Comparison of ENCODE assay signal across 18 cellular contexts in the genomic region with DNA sequence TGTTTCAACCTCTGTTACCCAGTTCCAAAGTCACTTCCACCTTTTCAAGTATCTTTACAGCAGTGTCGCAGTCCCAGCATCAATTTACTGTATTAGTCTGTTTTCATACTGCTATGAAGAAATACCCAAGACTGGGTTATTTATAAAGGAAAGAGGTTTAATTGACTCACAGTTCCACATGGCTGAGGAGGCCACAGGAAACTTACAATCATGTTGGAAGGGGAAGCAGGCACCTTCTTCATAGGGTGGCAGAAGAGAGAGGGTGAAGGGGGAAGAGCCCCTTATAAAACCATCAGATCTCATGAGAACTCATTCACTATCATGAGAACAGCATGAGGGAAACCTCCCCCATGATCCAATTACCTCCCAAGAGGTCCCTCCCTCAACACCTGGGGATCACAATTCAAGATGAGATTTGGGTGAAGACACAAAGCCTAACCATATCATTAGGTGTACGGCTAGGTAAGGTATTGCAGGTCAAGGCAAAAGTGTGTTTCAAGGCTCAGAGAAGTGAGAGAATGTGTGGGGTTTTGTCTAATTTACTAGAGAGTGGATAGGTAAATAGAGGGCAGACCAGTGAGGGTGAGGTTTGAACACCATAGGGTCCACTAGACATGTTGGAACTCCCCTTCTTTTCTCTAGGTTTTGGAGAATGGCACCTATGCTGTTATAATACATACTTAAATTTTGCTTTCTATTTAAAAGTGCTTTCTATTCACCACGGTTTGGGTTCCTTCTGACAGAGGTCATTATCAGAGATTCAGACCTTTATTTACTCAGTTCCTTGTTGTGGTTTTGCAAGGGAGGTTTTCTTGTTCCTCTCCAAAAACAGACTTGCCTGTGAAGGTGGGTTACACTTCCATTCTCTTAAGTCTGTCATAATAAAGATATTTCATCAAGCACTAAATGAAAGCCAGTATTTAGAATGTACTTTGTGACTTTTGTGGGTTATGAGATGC.
DNase-seq lines count a peak whose midpoint lies in the region; ATAC-seq lines count a peak whose summit lies in the region.
"Had no signal": no experiment of that assay in that cellular context is flagged by ENCODE, and none has a peak within 500 bp of the region (broad histone marks: within the 10 kb centered on the region; RNA-seq: fewer than 3 reads in every experiment).

No MANE protein-coding gene starts in this region.

- CTCF ChIA-PET in T-cell (lab: Charles Lee): no interaction called here

- POLR2A ChIA-PET in T-cell (lab: Charles Lee): no interaction called here

- H3K27me3 Mint-ChIP-seq in activated T-cell treated with anti-CD3 and anti-CD28 coated beads, Interleukin-2, amount 50 U/mL, for 24 hours: peaks cover 7% of the 10 kb centered on the region
- no peaks in the 10 kb centered on the region for H3K27me3 Mint-ChIP-seq in activated T-cell treated with anti-CD3 and anti-CD28 coated beads, Interleukin-2, amount 50 U/mL, for 4 hours (ENCODE audit: low read depth)
- H3K27me3 Mint-ChIP-seq in stimulated activated naive B cell treated with anti-CD40 and anti-IgM and Interleukin-4, amounts not matched to agents 10 μg/mL and 1 μg/mL and 100 μg/mL, for 72 hours: peaks cover 0 to 9% of the 10 kb centered on the region in 2 donors
- H3K27me3 Mint-ChIP-seq in T-cell: peaks cover 6 to 11% of the 10 kb centered on the region in 2 donors

- H3K36me3 Mint-ChIP-seq in activated T-cell treated with anti-CD3 and anti-CD28 coated beads, Interleukin-2, amount 50 U/mL, for 24 hours (ENCODE audit: low read depth): no peaks in the 10 kb centered on the region
- H3K36me3 Mint-ChIP-seq in activated T-cell treated with anti-CD3 and anti-CD28 coated beads, Interleukin-2, amount 50 U/mL, for 4 hours (ENCODE audit: insufficient read depth): no peaks in the 10 kb centered on the region
- peaks cover 4 to 5% of the 10 kb centered on the region in 2 donors for H3K36me3 Mint-ChIP-seq in stimulated activated naive B cell treated with anti-CD40 and anti-IgM and Interleukin-4, amounts not matched to agents 10 μg/mL and 1 μg/mL and 100 μg/mL, for 72 hours
- no peaks in the 10 kb centered on the region for H3K36me3 Mint-ChIP-seq in T-cell

- H3K4me3 Mint-ChIP-seq in activated T-cell treated with anti-CD3 and anti-CD28 coated beads, Interleukin-2, amount 50 U/mL, for 24 hours: no peak overlapping the region
- H3K4me3 Mint-ChIP-seq in activated T-cell treated with anti-CD3 and anti-CD28 coated beads, Interleukin-2, amount 50 U/mL, for 4 hours: no peak overlapping the region
- no peak overlapping the region for H3K4me3 Mint-ChIP-seq in stimulated activated naive B cell treated with anti-CD40 and anti-IgM and Interleukin-4, amounts not matched to agents 10 μg/mL and 1 μg/mL and 100 μg/mL, for 72 hours
- H3K4me3 Mint-ChIP-seq in T-cell: no peak overlapping the region
- H3K4me3 Mint-ChIP-seq: activated CD4-positive, alpha-beta T cell treated with anti-CD3 and anti-CD28 coated beads, Interleukin-2, amount 10 ng/mL, durations not matched to agents 7 days and 5 days; T-helper 2 cell treated with Interferon-gamma antibody and Interleukin-4, amounts not matched to agents 5 μg/mL and 100 μg/mL, for 36 hours had no signal

- peaks cover 20% of the 10 kb centered on the region for H3K4me1 Mint-ChIP-seq in activated T-cell treated with anti-CD3 and anti-CD28 coated beads, Interleukin-2, amount 50 U/mL, for 24 hours (ENCODE audit: low read depth)
- H3K4me1 Mint-ChIP-seq in activated T-cell treated with anti-CD3 and anti-CD28 coated beads, Interleukin-2, amount 50 U/mL, for 4 hours (ENCODE audit: low read depth): peaks cover 8% of the 10 kb centered on the region
- H3K4me1 Mint-ChIP-seq in stimulated activated naive B cell treated with anti-CD40 and anti-IgM and Interleukin-4, amounts not matched to agents 10 μg/mL and 1 μg/mL and 100 μg/mL, for 72 hours: peaks cover 9 to 13% of the 10 kb centered on the region in 2 donors
- no peaks in the 10 kb centered on the region for H3K4me1 Mint-ChIP-seq in T-cell
- H3K4me1 Mint-ChIP-seq: activated CD4-positive, alpha-beta T cell treated with anti-CD3 and anti-CD28 coated beads, Interleukin-2, amount 10 ng/mL, durations not matched to agents 7 days and 5 days had no signal

- H3K9me3 Mint-ChIP-seq in activated T-cell treated with anti-CD3 and anti-CD28 coated beads, Interleukin-2, amount 50 U/mL, for 24 hours: no peaks in the 10 kb centered on the region
- H3K9me3 Mint-ChIP-seq in activated T-cell treated with anti-CD3 and anti-CD28 coated beads, Interleukin-2, amount 50 U/mL, for 4 hours: no peaks in the 10 kb centered on the region
- peaks cover 6 to 11% of the 10 kb centered on the region in 2 donors for H3K9me3 Mint-ChIP-seq in stimulated activated naive B cell treated with anti-CD40 and anti-IgM and Interleukin-4, amounts not matched to agents 10 μg/mL and 1 μg/mL and 100 μg/mL, for 72 hours
- H3K9me3 Mint-ChIP-seq in T-cell: no peaks in the 10 kb centered on the region
- H3K9me3 Mint-ChIP-seq: activated CD4-positive, alpha-beta T cell treated with anti-CD3 and anti-CD28 coated beads, Interleukin-2, amount 10 ng/mL, durations not matched to agents 7 days and 5 days; T-helper 2 cell treated with Interferon-gamma antibody and Interleukin-4, amounts not matched to agents 5 μg/mL and 100 μg/mL, for 36 hours had no signal

- no peak for ATAC-seq in activated T-cell treated with anti-CD3 and anti-CD28 coated beads, Interleukin-2, amount 50 U/mL, for 4 hours
- ATAC-seq in HG02610 (IDR thresholded peaks at IDR 0.05; ENCODE audit: unreplicated experiment) (peak; percentile 71), HG03520 (IDR thresholded peaks at IDR 0.05; ENCODE audit: unreplicated experiment) (peak; percentile 79), T-cell (replicated peaks in 1 of 4) (no peak)
- ATAC-seq in stimulated activated naive B cell treated with anti-CD40 and anti-IgM and Interleukin-4, amounts not matched to agents 10 μg/mL and 1 μg/mL and 100 μg/mL, for 72 hours (replicated peaks): peak; percentile 86 to 89
- ATAC-seq: heart right ventricle had no signal

- DNase-seq in activated T-cell treated with anti-CD3 and anti-CD28 coated beads, Interleukin-2, amount 50 U/mL, for 24 hours: no peak
- DNase-seq in activated T-cell treated with anti-CD3 and anti-CD28 coated beads, Interleukin-2, amount 50 U/mL, for 4 hours: no peak
- DNase-seq in stimulated activated naive B cell treated with anti-CD40 and anti-IgM and Interleukin-4, amounts not matched to agents 10 μg/mL and 1 μg/mL and 100 μg/mL, for 72 hours: peak; percentile 7
- DNase-seq in T-cell (no peak), AML-193 (lab: John Stamatoyannopoulos, UW) (no peak), putamen (ENCODE audit: low spot score) (no peak)
- DNase-seq: activated CD4-positive, alpha-beta T cell treated with anti-CD3 and anti-CD28 coated beads, Interleukin-2, amount 10 ng/mL, durations not matched to agents 7 days and 5 days; COR-L47; erythroblast; GDM1; heart right ventricle; NCI-H1092 treated with DMSO at 0.1 percent for 48 hours; NCI-H345; RPMI8226; substantia nigra had no signal

- peak overlapping the region; percentile 30 for H3K27ac Mint-ChIP-seq in activated T-cell treated with anti-CD3 and anti-CD28 coated beads, Interleukin-2, amount 50 U/mL, for 24 hours
- peak overlapping the region; percentile 26 for H3K27ac Mint-ChIP-seq in stimulated activated naive B cell treated with anti-CD40 and anti-IgM and Interleukin-4, amounts not matched to agents 10 μg/mL and 1 μg/mL and 100 μg/mL, for 72 hours
- no peak overlapping the region for H3K27ac Mint-ChIP-seq in T-cell
- H3K27ac Mint-ChIP-seq: activated CD4-positive, alpha-beta T cell treated with anti-CD3 and anti-CD28 coated beads, Interleukin-2, amount 10 ng/mL, durations not matched to agents 7 days and 5 days; T-helper 2 cell treated with Interferon-gamma antibody and Interleukin-4, amounts not matched to agents 5 μg/mL and 100 μg/mL, for 36 hours had no signal

Comparison
In these comparisons a context has a peak if more than half of its experiments do, and no peak if none do; other contexts are left out.
1. H3K27ac Mint-ChIP-seq: peak in activated T-cell treated with anti-CD3 and anti-CD28 coated beads, Interleukin-2, amount 50 U/mL, for 24 hours (single experiment) and stimulated activated naive B cell treated with anti-CD40 and anti-IgM and Interleukin-4, amounts not matched to agents 10 μg/mL and 1 μg/mL and 100 μg/mL, for 72 hours (single experiment); none in T-cell (0 of 2).
2. ATAC-seq: peak in HG02610 (single experiment), HG03520 (single experiment) and stimulated activated naive B cell treated with anti-CD40 and anti-IgM and Interleukin-4, amounts not matched to agents 10 μg/mL and 1 μg/mL and 100 μg/mL, for 72 hours (2 of 2); none in activated T-cell treated with anti-CD3 and anti-CD28 coated beads, Interleukin-2, amount 50 U/mL, for 4 hours (0 of 2) and T-cell (0 of 4).